Comparison of ENCODE assay signal across 8 cellular contexts in genomic region chr12:109880049-109880931, GRCh38. TPM values are rescaled to one million over a fixed set of nuclear protein-coding genes. Genes with fewer than 3 reads are reported as not detected.
DNase-seq lines count a peak whose midpoint lies in the region; ATAC-seq and TF ChIP-seq lines count a peak whose summit lies in the region.

TSS of gene GLTP (minus strand) at chr12:109880541. CDS start at chr12:109880374, 167 bp downstream.

- H3K9me3 ChIP-seq in heart right ventricle (no peaks in the 10 kb centered on the region), upper lobe of right lung (no peaks in the 10 kb centered on the region)

- H3K27me3 ChIP-seq in heart right ventricle (no peaks in the 10 kb centered on the region), upper lobe of right lung (no peaks in the 10 kb centered on the region)

- intact Hi-C loops in heart right ventricle (cut with DNase I) (loop anchor here in 7 of 10 donors (1.0 to 5.0 kb wide), 4 partner anchors 75 to 453 kb away; no protein-coding TSS in a partner anchor), upper lobe of right lung (cut with DNase I) (no loop called here)

- H3K4me1 Mint-ChIP-seq in T-cell (peaks cover 50 to 54% (median 52%) of the 10 kb centered on the region in 3 donors), progenitor cell of endocrine pancreas (ENCODE audit: low read depth) (peaks cover 24% of the 10 kb centered on the region)

- 0 to 1% (median 1%) methylated on average over 58 to 92 of the region's 92 CpGs for WGBS in adipose tissue, 3 donors
- whole genome bisulfite sequencing in heart right ventricle, 2 donors, result 0 to 1% methylated on average over 84 to 92 of the region's 92 CpGs

- H3K36me3 ChIP-seq in heart right ventricle (no peaks in the 10 kb centered on the region), upper lobe of right lung (no peaks in the 10 kb centered on the region)

- H3K36me3 Mint-ChIP-seq in T-cell, result no peaks in the 10 kb centered on the region
- H3K36me3 Mint-ChIP-seq in progenitor cell of endocrine pancreas (ENCODE audit: insufficient read depth), result no peaks in the 10 kb centered on the region

- H3K27me3 Mint-ChIP-seq in T-cell, result no peaks in the 10 kb centered on the region
- H3K27me3 Mint-ChIP-seq in progenitor cell of endocrine pancreas, result peaks cover 8% of the 10 kb centered on the region

- CTCF ChIA-PET in T-cell (lab: Charles Lee), result interaction anchor here in 1 of 2 donors (1.2 kb wide), 1 partner anchor 9 kb away, joined by 3 read pairs; no protein-coding TSS in a partner anchor

- H3K27ac ChIP-seq in adipose tissue (ENCODE audit: low read depth, low read length) (no peak within 1 kb of the TSS), heart right ventricle (peak within 1 kb of the TSS in 9 of 10 donors; percentile 46 to 95 (median 87)), upper lobe of right lung (peak within 1 kb of the TSS; percentile 87)

- H3K9me3 Mint-ChIP-seq in T-cell (no peaks in the 10 kb centered on the region), progenitor cell of endocrine pancreas (ENCODE audit: low read depth) (no peaks in the 10 kb centered on the region)

- DNase-seq in GM12865 (ENCODE audit: low read depth) (peak; percentile 93), NCI-H1092 treated with DMSO at 0.1 percent for 48 hours (lab: John Stamatoyannopoulos, UW) (peak; percentile 78), T-cell (peak; percentile 75 to 92 (median 86)), heart right ventricle (peak; percentile 81 to 89), progenitor cell of endocrine pancreas (ENCODE audit: low spot score, unreplicated experiment) (peak; percentile 83), upper lobe of right lung (peak; percentile 94)

- POLR2A ChIA-PET in T-cell (lab: Charles Lee), result no interaction called here

- H3K4me1 ChIP-seq in heart right ventricle, result peaks cover 11 to 32% (median 30%) of the 10 kb centered on the region in 9 donors
- peaks cover 26% of the 10 kb centered on the region for H3K4me1 ChIP-seq in upper lobe of right lung

- TF ChIP-seq CTCF in GM12865 (IDR thresholded peaks at IDR 0.05; ENCODE audit: insufficient read depth, low read depth, low read length, missing control alignments) (peak; percentile 69), heart right ventricle (IDR thresholded peaks at IDR 0.05) (peak; percentile 26 to 87 (median 56)), progenitor cell of endocrine pancreas (IDR thresholded peaks at IDR 0.05; ENCODE audit: unreplicated experiment) (peak; percentile 67), upper lobe of right lung (IDR thresholded peaks at IDR 0.05) (peak; percentile 43)

- H3K4me3 Mint-ChIP-seq in T-cell (peak within 1 kb of the TSS; percentile 90 to 94 (median 91)), progenitor cell of endocrine pancreas (ENCODE audit: low read depth) (peak within 1 kb of the TSS; percentile 95)

- ATAC-seq in HG02588 (IDR thresholded peaks at IDR 0.05; ENCODE audit: unreplicated experiment), result peak; percentile 89
- peak; percentile 94 to 99 (median 96) for ATAC-seq in T-cell (replicated peaks in 1 of 4)
- peak; percentile 95 to 99 (median 96) for ATAC-seq in heart right ventricle
- peak; percentile 98 for ATAC-seq in upper lobe of right lung

- H3K4me3 ChIP-seq in GM12865 (ENCODE audit: low read depth, low read length) (peak within 1 kb of the TSS; percentile 73), heart right ventricle (peak within 1 kb of the TSS; percentile 60 to 99 (median 88)), upper lobe of right lung (peak within 1 kb of the TSS; percentile 75)

- peak within 1 kb of the TSS; percentile 84 to 95 for H3K27ac Mint-ChIP-seq in T-cell
- peak within 1 kb of the TSS; percentile 93 for H3K27ac Mint-ChIP-seq in progenitor cell of endocrine pancreas

RNA-seq across cellular contexts. Expression of gene GLTP, which starts in this region (rescaled TPM):
- total RNA-seq in T-cell (10 to 100 TPM; 22.0 to 29.5 (median 23.8) TPM), heart right ventricle (10 to 100 TPM; 18.0 to 28.0 (median 22.0) TPM), progenitor cell of endocrine pancreas (20.8 and 21.7 TPM in 2 replicates), upper lobe of right lung (44.0 TPM)
- polyA plus RNA-seq in adipose tissue (10 to 100 TPM; 12.3 to 33.6 (median 19.1) TPM), heart right ventricle (10 to 100 TPM; 19.4 to 23.1 TPM)
